In the genomic region with DNA sequence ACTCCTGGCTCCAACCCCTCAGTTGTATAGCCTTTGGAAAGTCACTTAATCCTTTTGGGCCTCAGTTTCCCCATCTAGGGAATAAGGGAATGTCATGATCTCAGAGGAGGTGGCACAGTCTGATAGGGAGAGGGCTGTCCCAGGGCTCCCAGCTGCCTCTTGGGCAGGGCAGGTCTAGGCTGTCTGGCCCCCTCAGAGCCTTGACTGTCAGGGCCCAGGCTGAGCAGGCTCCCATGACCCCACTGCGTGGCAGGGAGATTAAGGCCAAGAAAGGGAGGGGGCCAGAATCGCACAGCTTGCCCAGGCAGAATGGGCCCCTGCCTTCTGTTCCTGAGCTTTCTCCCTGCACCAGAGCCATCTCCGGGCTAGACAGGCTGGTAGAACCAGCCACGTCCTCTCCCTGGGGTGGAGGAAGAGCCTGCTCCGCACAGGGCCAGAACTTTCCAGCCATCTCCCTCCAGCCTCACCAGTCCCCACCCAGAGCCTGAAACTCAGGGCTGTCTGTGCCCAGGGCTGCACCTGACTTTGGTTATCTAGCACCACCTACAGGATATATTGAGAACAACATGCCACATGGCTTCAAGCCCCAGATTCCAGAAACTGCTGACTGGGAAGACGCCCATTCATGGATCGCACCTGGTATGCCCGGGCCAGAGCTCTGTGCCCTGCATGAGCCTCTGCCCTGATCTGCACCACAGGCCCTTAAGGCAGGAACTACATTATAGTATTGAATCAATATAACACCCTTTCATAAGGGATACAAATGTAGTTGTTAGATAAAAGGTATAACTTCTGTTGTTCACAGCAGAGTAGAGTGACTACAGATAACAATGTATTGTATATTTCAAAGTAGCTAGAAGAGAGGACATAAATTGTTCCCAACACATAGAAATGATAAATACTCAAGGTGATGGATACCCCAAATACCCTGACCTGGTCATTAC, we compare ENCODE assay signal across 1 cellular context.
TF ChIP-seq lines count a peak whose summit lies in the region.

No MANE protein-coding gene starts in this region.

TF ChIP-seq in K562, 482 proteins besides CTCF, POLR2A, EP300 and RAD21 (continued from another document and continues in another):
- TF ChIP-seq, protein P1, sequence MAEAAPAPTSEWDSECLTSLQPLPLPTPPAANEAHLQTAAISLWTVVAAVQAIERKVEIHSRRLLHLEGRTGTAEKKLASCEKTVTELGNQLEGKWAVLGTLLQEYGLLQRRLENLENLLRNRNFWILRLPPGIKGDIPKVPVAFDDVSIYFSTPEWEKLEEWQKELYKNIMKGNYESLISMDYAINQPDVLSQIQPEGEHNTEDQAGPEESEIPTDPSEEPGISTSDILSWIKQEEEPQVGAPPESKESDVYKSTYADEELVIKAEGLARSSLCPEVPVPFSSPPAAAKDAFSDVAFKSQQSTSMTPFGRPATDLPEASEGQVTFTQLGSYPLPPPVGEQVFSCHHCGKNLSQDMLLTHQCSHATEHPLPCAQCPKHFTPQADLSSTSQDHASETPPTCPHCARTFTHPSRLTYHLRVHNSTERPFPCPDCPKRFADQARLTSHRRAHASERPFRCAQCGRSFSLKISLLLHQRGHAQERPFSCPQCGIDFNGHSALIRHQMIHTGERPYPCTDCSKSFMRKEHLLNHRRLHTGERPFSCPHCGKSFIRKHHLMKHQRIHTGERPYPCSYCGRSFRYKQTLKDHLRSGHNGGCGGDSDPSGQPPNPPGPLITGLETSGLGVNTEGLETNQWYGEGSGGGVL (CRISPR knock-in tag; IDR thresholded peaks at IDR 0.05), result no peak
- TF ChIP-seq RBM14 (IDR thresholded peaks at IDR 0.05; ENCODE audit: borderline replicate concordance, insufficient read depth, low read depth, low read length), result no peak
- TF ChIP-seq RFX1 (IDR thresholded peaks at IDR 0.05), result no peak
- TF ChIP-seq SMAD2 (IDR thresholded peaks at IDR 0.05; ENCODE audit: low read depth, low read length), result no peak
- TF ChIP-seq, protein P2, sequence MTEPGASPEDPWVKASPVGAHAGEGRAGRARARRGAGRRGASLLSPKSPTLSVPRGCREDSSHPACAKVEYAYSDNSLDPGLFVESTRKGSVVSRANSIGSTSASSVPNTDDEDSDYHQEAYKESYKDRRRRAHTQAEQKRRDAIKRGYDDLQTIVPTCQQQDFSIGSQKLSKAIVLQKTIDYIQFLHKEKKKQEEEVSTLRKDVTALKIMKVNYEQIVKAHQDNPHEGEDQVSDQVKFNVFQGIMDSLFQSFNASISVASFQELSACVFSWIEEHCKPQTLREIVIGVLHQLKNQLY (CRISPR knock-in tag; conservative IDR thresholded peaks at IDR 0.05), result no peak
- no peak for TF ChIP-seq TAF7 (tag; IDR thresholded peaks at IDR 0.05)
- TF ChIP-seq ZBED1 (IDR thresholded peaks at IDR 0.05), result no peak
- TF ChIP-seq HOXB6 (CRISPR knock-in tag; IDR thresholded peaks at IDR 0.05; ENCODE audit: borderline replicate concordance), result no peak
- peak; percentile 80 for TF ChIP-seq CC2D1A (IDR thresholded peaks at IDR 0.05)
- TF ChIP-seq FOXP1 (CRISPR knock-in tag; IDR thresholded peaks at IDR 0.05), result no peak
- no peak for TF ChIP-seq CXXC5 (CRISPR knock-in tag; IDR thresholded peaks at IDR 0.05)
- TF ChIP-seq PCBP1 (IDR thresholded peaks at IDR 0.05; ENCODE audit: low read depth, low read length, poor library complexity, severe bottlenecking), result no peak
- TF ChIP-seq, protein P3, sequence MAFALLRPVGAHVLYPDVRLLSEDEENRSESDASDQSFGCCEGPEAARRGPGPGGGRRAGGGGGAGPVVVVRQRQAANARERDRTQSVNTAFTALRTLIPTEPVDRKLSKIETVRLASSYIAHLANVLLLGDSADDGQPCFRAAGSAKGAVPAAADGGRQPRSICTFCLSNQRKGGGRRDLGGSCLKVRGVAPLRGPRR (CRISPR knock-in tag; IDR thresholded peaks at IDR 0.05), result no peak
- TF ChIP-seq STAT5B (CRISPR knock-in tag; IDR thresholded peaks at IDR 0.05), result no peak
- no peak for TF ChIP-seq NFYB (IDR thresholded peaks at IDR 0.05; ENCODE audit: extremely low read depth, insufficient read length)
- TF ChIP-seq, protein P4, sequence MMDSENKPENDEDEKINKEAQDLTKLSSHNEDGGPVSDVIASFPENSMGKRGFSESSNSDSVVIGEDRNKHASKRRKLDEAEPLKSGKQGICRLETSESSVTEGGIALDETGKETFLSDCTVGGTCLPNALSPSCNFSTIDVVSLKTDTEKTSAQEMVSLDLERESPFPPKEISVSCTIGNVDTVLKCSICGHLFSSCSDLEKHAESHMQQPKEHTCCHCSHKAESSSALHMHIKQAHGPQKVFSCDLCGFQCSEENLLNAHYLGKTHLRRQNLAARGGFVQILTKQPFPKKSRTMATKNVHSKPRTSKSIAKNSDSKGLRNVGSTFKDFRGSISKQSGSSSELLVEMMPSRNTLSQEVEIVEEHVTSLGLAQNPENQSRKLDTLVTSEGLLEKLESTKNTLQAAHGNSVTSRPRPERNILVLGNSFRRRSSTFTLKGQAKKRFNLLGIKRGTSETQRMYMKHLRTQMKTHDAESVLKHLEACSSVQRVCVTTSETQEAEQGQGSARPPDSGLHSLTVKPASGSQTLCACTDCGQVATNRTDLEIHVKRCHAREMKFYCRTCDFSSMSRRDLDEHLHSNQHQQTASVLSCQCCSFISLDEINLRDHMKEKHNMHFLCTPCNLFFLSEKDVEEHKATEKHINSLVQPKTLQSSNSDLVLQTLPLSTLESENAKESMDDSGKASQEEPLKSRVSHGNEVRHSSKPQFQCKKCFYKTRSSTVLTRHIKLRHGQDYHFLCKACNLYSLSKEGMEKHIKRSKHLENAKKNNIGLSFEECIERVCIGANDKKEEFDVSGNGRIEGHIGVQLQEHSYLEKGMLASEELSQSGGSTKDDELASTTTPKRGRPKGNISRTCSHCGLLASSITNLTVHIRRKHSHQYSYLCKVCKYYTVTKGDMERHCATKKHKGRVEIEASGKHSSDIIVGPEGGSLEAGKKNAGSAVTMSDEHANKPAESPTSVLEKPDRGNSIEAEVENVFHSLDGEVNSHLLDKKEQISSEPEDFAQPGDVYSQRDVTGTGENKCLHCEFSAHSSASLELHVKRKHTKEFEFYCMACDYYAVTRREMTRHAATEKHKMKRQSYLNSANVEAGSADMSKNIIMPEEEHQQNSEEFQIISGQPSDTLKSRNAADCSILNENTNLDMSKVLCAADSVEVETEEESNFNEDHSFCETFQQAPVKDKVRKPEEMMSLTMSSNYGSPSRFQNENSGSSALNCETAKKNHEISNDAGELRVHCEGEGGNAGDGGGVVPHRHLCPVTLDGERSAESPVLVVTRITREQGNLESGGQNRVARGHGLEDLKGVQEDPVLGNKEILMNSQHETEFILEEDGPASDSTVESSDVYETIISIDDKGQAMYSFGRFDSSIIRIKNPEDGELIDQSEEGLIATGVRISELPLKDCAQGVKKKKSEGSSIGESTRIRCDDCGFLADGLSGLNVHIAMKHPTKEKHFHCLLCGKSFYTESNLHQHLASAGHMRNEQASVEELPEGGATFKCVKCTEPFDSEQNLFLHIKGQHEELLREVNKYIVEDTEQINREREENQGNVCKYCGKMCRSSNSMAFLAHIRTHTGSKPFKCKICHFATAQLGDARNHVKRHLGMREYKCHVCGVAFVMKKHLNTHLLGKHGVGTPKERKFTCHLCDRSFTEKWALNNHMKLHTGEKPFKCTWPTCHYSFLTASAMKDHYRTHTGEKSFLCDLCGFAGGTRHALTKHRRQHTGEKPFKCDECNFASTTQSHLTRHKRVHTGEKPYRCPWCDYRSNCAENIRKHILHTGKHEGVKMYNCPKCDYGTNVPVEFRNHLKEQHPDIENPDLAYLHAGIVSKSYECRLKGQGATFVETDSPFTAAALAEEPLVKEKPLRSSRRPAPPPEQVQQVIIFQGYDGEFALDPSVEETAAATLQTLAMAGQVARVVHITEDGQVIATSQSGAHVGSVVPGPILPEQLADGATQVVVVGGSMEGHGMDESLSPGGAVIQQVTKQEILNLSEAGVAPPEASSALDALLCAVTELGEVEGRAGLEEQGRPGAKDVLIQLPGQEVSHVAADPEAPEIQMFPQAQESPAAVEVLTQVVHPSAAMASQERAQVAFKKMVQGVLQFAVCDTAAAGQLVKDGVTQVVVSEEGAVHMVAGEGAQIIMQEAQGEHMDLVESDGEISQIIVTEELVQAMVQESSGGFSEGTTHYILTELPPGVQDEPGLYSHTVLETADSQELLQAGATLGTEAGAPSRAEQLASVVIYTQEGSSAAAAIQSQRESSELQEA (IDR thresholded peaks at IDR 0.05; ENCODE audit: low read depth), result no peak
- no peak for TF ChIP-seq SMAD1 (IDR thresholded peaks at IDR 0.05; ENCODE audit: low read depth, low read length, partially characterized antibody)
- TF ChIP-seq, protein P5, sequence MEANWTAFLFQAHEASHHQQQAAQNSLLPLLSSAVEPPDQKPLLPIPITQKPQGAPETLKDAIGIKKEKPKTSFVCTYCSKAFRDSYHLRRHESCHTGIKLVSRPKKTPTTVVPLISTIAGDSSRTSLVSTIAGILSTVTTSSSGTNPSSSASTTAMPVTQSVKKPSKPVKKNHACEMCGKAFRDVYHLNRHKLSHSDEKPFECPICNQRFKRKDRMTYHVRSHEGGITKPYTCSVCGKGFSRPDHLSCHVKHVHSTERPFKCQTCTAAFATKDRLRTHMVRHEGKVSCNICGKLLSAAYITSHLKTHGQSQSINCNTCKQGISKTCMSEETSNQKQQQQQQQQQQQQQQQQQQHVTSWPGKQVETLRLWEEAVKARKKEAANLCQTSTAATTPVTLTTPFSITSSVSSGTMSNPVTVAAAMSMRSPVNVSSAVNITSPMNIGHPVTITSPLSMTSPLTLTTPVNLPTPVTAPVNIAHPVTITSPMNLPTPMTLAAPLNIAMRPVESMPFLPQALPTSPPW (CRISPR knock-in tag; IDR thresholded peaks at IDR 0.05), result peak; percentile 40; the same call in 1 of the 2 replicates
- TF ChIP-seq, protein P6, sequence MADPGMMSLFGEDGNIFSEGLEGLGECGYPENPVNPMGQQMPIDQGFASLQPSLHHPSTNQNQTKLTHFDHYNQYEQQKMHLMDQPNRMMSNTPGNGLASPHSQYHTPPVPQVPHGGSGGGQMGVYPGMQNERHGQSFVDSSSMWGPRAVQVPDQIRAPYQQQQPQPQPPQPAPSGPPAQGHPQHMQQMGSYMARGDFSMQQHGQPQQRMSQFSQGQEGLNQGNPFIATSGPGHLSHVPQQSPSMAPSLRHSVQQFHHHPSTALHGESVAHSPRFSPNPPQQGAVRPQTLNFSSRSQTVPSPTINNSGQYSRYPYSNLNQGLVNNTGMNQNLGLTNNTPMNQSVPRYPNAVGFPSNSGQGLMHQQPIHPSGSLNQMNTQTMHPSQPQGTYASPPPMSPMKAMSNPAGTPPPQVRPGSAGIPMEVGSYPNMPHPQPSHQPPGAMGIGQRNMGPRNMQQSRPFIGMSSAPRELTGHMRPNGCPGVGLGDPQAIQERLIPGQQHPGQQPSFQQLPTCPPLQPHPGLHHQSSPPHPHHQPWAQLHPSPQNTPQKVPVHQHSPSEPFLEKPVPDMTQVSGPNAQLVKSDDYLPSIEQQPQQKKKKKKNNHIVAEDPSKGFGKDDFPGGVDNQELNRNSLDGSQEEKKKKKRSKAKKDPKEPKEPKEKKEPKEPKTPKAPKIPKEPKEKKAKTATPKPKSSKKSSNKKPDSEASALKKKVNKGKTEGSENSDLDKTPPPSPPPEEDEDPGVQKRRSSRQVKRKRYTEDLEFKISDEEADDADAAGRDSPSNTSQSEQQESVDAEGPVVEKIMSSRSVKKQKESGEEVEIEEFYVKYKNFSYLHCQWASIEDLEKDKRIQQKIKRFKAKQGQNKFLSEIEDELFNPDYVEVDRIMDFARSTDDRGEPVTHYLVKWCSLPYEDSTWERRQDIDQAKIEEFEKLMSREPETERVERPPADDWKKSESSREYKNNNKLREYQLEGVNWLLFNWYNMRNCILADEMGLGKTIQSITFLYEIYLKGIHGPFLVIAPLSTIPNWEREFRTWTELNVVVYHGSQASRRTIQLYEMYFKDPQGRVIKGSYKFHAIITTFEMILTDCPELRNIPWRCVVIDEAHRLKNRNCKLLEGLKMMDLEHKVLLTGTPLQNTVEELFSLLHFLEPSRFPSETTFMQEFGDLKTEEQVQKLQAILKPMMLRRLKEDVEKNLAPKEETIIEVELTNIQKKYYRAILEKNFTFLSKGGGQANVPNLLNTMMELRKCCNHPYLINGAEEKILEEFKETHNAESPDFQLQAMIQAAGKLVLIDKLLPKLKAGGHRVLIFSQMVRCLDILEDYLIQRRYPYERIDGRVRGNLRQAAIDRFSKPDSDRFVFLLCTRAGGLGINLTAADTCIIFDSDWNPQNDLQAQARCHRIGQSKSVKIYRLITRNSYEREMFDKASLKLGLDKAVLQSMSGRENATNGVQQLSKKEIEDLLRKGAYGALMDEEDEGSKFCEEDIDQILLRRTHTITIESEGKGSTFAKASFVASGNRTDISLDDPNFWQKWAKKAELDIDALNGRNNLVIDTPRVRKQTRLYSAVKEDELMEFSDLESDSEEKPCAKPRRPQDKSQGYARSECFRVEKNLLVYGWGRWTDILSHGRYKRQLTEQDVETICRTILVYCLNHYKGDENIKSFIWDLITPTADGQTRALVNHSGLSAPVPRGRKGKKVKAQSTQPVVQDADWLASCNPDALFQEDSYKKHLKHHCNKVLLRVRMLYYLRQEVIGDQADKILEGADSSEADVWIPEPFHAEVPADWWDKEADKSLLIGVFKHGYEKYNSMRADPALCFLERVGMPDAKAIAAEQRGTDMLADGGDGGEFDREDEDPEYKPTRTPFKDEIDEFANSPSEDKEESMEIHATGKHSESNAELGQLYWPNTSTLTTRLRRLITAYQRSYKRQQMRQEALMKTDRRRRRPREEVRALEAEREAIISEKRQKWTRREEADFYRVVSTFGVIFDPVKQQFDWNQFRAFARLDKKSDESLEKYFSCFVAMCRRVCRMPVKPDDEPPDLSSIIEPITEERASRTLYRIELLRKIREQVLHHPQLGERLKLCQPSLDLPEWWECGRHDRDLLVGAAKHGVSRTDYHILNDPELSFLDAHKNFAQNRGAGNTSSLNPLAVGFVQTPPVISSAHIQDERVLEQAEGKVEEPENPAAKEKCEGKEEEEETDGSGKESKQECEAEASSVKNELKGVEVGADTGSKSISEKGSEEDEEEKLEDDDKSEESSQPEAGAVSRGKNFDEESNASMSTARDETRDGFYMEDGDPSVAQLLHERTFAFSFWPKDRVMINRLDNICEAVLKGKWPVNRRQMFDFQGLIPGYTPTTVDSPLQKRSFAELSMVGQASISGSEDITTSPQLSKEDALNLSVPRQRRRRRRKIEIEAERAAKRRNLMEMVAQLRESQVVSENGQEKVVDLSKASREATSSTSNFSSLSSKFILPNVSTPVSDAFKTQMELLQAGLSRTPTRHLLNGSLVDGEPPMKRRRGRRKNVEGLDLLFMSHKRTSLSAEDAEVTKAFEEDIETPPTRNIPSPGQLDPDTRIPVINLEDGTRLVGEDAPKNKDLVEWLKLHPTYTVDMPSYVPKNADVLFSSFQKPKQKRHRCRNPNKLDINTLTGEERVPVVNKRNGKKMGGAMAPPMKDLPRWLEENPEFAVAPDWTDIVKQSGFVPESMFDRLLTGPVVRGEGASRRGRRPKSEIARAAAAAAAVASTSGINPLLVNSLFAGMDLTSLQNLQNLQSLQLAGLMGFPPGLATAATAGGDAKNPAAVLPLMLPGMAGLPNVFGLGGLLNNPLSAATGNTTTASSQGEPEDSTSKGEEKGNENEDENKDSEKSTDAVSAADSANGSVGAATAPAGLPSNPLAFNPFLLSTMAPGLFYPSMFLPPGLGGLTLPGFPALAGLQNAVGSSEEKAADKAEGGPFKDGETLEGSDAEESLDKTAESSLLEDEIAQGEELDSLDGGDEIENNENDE (IDR thresholded peaks at IDR 0.05; ENCODE audit: low read depth, low read length), result no peak
- TF ChIP-seq, protein P7, sequence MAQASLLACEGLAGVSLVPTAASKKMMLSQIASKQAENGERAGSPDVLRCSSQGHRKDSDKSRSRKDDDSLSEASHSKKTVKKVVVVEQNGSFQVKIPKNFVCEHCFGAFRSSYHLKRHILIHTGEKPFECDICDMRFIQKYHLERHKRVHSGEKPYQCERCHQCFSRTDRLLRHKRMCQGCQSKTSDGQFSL (CRISPR knock-in tag; IDR thresholded peaks at IDR 0.05), result no peak
- TF ChIP-seq, protein P7 (tag; IDR thresholded peaks at IDR 0.05), result no peak
